ENCODE assay signal across 14 cellular contexts in genomic region chr2:136377423-136378382, GRCh38.
DNase-seq lines count a peak whose midpoint lies in the region; ATAC-seq and TF ChIP-seq lines count a peak whose summit lies in the region.
"Had no signal": no experiment of that assay in that cellular context is flagged by ENCODE, and none has a peak within 500 bp of the region (broad histone marks: within the 10 kb centered on the region; RNA-seq: fewer than 3 reads in every experiment).

No MANE protein-coding gene starts in this region.

- H3F3A ChIP-seq in DOHH2 (ENCODE audit: control insufficient read depth, insufficient read depth): peaks cover 8% of the 10 kb centered on the region

- H3K4me3 ChIP-seq in DOHH2 (ENCODE audit: low read length): peak overlapping the region; percentile 10; the same call in 1 of the 2 replicates
- H3K4me3 ChIP-seq: heart right ventricle, prostate gland had no signal

- peaks cover 70% of the 10 kb centered on the region for H3K4me1 Mint-ChIP-seq in activated CD4-positive, alpha-beta T cell treated with anti-CD3 and anti-CD28 coated beads for 36 hours
- H3K4me1 Mint-ChIP-seq in activated CD4-positive, alpha-beta memory T cell treated with anti-CD3 and anti-CD28 coated beads for 36 hours (ENCODE audit: low read depth): peaks cover 75% of the 10 kb centered on the region
- H3K4me1 Mint-ChIP-seq in nephron: peaks cover 34% of the 10 kb centered on the region

- H3K27ac ChIP-seq in DOHH2 (ENCODE audit: low read depth, low read length): no peak overlapping the region
- H3K27ac ChIP-seq: prostate gland had no signal

- no peaks in the 10 kb centered on the region for H3K79me2 ChIP-seq in DOHH2 (ENCODE audit: control insufficient read depth, low read length)

- DNase-seq in activated CD4-positive, alpha-beta T cell treated with anti-CD3 and anti-CD28 coated beads for 36 hours: no peak
- no peak for DNase-seq in activated CD4-positive, alpha-beta T cell treated with anti-CD3 and anti-CD28 coated beads, Interleukin-2, amount 50 U/mL, for 48 hours
- DNase-seq in activated CD4-positive, alpha-beta memory T cell treated with anti-CD3 and anti-CD28 coated beads for 36 hours: no peak
- DNase-seq in activated effector memory CD4-positive, alpha-beta T cell treated with anti-CD3 and anti-CD28 coated beads, Interleukin-2, amount 50 U/mL, for 16 hours: no peak
- DNase-seq in DMS53 treated with DMSO at 0.1 percent for 48 hours (lab: John Stamatoyannopoulos, UW; ENCODE audit: unreplicated experiment): no peak
- DNase-seq: activated gamma-delta T cell, GF-D8, kidney had no signal

- POLR2A ChIA-PET in activated CD4-positive, alpha-beta T cell treated with anti-CD3 and anti-CD28 coated beads for 36 hours (lab: Charles Lee): interaction anchor here (1.4 to 1.9 kb wide), 3 partner anchors 15 to 501 kb away, joined by 4 to 10 read pairs (median 6); partner anchors contain the start of gene MCM6
- POLR2A ChIA-PET in activated CD4-positive, alpha-beta memory T cell treated with anti-CD3 and anti-CD28 coated beads for 36 hours (lab: Charles Lee): interaction anchor here (1.1 to 1.9 kb wide), 2 partner anchors 51 to 57 kb away, joined by 4 to 5 read pairs; no protein-coding TSS in a partner anchor

- no peaks in the 10 kb centered on the region for H4K20me1 ChIP-seq in DOHH2 (ENCODE audit: control insufficient read depth, insufficient read depth, low read depth, low read length)

- no peaks in the 10 kb centered on the region for H3K27me3 ChIP-seq in DOHH2 (ENCODE audit: control insufficient read depth, low read length)

- no peak for ATAC-seq in activated CD4-positive, alpha-beta T cell treated with anti-CD3 and anti-CD28 coated beads for 36 hours
- ATAC-seq in GM19023 (IDR thresholded peaks at IDR 0.05; ENCODE audit: unreplicated experiment): no peak

- no peaks in the 10 kb centered on the region for H3K9me3 ChIP-seq in DOHH2 (ENCODE audit: control insufficient read depth, insufficient read depth, low read length)
- H3K9me3 ChIP-seq: Caco-2, heart right ventricle, prostate gland had no signal

- H3K4me2 ChIP-seq in DOHH2 (ENCODE audit: low read length): peak overlapping the region; percentile 40

- peaks cover 1% of the 10 kb centered on the region for H3K9me3 Mint-ChIP-seq in activated CD4-positive, alpha-beta T cell treated with anti-CD3 and anti-CD28 coated beads for 36 hours (ENCODE audit: low read depth)
- H3K9me3 Mint-ChIP-seq in activated CD4-positive, alpha-beta memory T cell treated with anti-CD3 and anti-CD28 coated beads for 36 hours: no peaks in the 10 kb centered on the region
- no peaks in the 10 kb centered on the region for H3K9me3 Mint-ChIP-seq in nephron

- TF ChIP-seq CTCF in DOHH2 (IDR thresholded peaks at IDR 0.05; ENCODE audit: low read depth, low read length, poor library complexity, severe bottlenecking) (no peak), nephron (IDR thresholded peaks at IDR 0.05; ENCODE audit: unreplicated experiment in 3 of 3) (no peak)

- CTCF ChIA-PET in activated CD4-positive, alpha-beta T cell treated with anti-CD3 and anti-CD28 coated beads for 36 hours (lab: Charles Lee): interaction anchor here (0.6 to 4.0 kb wide), 13 partner anchors 15 to 463 kb away, joined by 3 to 36 read pairs (median 3); no protein-coding TSS in a partner anchor
- CTCF ChIA-PET in activated CD4-positive, alpha-beta memory T cell treated with anti-CD3 and anti-CD28 coated beads for 36 hours (lab: Charles Lee): interaction anchor here (0.6 to 3.4 kb wide), 17 partner anchors 51 to 502 kb away, joined by 3 to 35 read pairs (median 4); partner anchors contain the start of genes CXCR4 and MCM6

- no peaks in the 10 kb centered on the region for H3K9me2 ChIP-seq in DOHH2 (replicated peaks; ENCODE audit: control insufficient read depth, low read length)

- no peaks in the 10 kb centered on the region for H3K27me3 Mint-ChIP-seq in activated CD4-positive, alpha-beta T cell treated with anti-CD3 and anti-CD28 coated beads for 36 hours
- no peaks in the 10 kb centered on the region for H3K27me3 Mint-ChIP-seq in activated CD4-positive, alpha-beta memory T cell treated with anti-CD3 and anti-CD28 coated beads for 36 hours
- peaks cover 4% of the 10 kb centered on the region for H3K27me3 Mint-ChIP-seq in nephron (ENCODE audit: low read depth)

- 0 out of 2 replicates have a peak, but pooled peaks cover 2% of the 10 kb centered on the region for H3K36me3 ChIP-seq in DOHH2 (ENCODE audit: control insufficient read depth, low read length)
- H3K36me3 ChIP-seq: heart right ventricle, prostate gland had no signal

- H3K4me1 ChIP-seq in DOHH2 (ENCODE audit: control insufficient read depth, low read length): peaks cover 73% of the 10 kb centered on the region
- H3K4me1 ChIP-seq: Caco-2, prostate gland had no signal

- peak overlapping the region; percentile 92 for H3K27ac Mint-ChIP-seq in activated CD4-positive, alpha-beta T cell treated with anti-CD3 and anti-CD28 coated beads for 36 hours
- H3K27ac Mint-ChIP-seq in activated CD4-positive, alpha-beta memory T cell treated with anti-CD3 and anti-CD28 coated beads for 36 hours: peak overlapping the region; percentile 90
- H3K27ac Mint-ChIP-seq in nephron: peak overlapping the region; percentile 15 to 84 (median 67)

- H3K4me3 Mint-ChIP-seq in activated CD4-positive, alpha-beta T cell treated with anti-CD3 and anti-CD28 coated beads for 36 hours: no peak overlapping the region
- H3K4me3 Mint-ChIP-seq in activated CD4-positive, alpha-beta memory T cell treated with anti-CD3 and anti-CD28 coated beads for 36 hours: no peak overlapping the region
- no peak overlapping the region for H3K4me3 Mint-ChIP-seq in nephron

- intact Hi-C loops in activated CD4-positive, alpha-beta T cell treated with anti-CD3 and anti-CD28 coated beads for 36 hours (cut with DNase I, micrococcal nuclease): loop anchor here (1.0 to 5.0 kb wide), 6 partner anchors 15 to 461 kb away; no protein-coding TSS in a partner anchor
- intact Hi-C loops in activated CD4-positive, alpha-beta memory T cell treated with anti-CD3 and anti-CD28 coated beads for 36 hours (cut with micrococcal nuclease): loop anchor here (1.0 kb wide), 2 partner anchors 321 to 461 kb away; no protein-coding TSS in a partner anchor

- no peaks in the 10 kb centered on the region for H3K36me3 Mint-ChIP-seq in activated CD4-positive, alpha-beta T cell treated with anti-CD3 and anti-CD28 coated beads for 36 hours (ENCODE audit: low read depth)
- no peaks in the 10 kb centered on the region for H3K36me3 Mint-ChIP-seq in activated CD4-positive, alpha-beta memory T cell treated with anti-CD3 and anti-CD28 coated beads for 36 hours
- no peaks in the 10 kb centered on the region for H3K36me3 Mint-ChIP-seq in nephron (ENCODE audit: low read depth)
